In the genomic region with DNA sequence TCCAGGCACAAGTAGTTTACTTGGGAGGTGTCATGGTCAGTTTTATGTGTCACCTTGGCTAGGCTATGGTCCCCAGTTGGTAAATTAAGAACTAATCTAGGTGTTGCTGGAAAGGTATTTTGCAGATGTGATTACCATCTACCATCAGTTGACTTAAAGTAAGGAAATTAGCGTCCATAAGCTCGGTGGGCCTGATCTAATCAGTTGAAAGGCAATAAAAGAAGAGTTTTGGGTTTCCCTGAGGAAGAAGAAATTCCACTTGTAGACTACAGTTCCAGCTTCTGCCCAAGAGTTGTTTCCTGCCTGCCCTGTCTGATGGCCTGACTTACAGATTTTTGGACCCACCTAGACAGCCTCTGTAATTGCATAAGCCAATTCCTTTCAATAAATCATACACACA, we compare ENCODE assay signal across 1 cellular context.
TF ChIP-seq lines count a peak whose summit lies in the region.

No MANE protein-coding gene starts in this region.

TF ChIP-seq in K562, 482 proteins besides CTCF, POLR2A, EP300 and RAD21 (continued from another document):
- TF ChIP-seq, protein P1, sequence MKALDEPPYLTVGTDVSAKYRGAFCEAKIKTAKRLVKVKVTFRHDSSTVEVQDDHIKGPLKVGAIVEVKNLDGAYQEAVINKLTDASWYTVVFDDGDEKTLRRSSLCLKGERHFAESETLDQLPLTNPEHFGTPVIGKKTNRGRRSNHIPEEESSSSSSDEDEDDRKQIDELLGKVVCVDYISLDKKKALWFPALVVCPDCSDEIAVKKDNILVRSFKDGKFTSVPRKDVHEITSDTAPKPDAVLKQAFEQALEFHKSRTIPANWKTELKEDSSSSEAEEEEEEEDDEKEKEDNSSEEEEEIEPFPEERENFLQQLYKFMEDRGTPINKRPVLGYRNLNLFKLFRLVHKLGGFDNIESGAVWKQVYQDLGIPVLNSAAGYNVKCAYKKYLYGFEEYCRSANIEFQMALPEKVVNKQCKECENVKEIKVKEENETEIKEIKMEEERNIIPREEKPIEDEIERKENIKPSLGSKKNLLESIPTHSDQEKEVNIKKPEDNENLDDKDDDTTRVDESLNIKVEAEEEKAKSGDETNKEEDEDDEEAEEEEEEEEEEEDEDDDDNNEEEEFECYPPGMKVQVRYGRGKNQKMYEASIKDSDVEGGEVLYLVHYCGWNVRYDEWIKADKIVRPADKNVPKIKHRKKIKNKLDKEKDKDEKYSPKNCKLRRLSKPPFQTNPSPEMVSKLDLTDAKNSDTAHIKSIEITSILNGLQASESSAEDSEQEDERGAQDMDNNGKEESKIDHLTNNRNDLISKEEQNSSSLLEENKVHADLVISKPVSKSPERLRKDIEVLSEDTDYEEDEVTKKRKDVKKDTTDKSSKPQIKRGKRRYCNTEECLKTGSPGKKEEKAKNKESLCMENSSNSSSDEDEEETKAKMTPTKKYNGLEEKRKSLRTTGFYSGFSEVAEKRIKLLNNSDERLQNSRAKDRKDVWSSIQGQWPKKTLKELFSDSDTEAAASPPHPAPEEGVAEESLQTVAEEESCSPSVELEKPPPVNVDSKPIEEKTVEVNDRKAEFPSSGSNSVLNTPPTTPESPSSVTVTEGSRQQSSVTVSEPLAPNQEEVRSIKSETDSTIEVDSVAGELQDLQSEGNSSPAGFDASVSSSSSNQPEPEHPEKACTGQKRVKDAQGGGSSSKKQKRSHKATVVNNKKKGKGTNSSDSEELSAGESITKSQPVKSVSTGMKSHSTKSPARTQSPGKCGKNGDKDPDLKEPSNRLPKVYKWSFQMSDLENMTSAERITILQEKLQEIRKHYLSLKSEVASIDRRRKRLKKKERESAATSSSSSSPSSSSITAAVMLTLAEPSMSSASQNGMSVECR (CRISPR knock-in tag; IDR thresholded peaks at IDR 0.05) = no peak
- TF ChIP-seq MAFF (IDR thresholded peaks at IDR 0.05; ENCODE audit: low read length) (no peak), BCOR (IDR thresholded peaks at IDR 0.05) (no peak), TRIM24 (IDR thresholded peaks at IDR 0.05) (no peak)
- TF ChIP-seq, protein P2, sequence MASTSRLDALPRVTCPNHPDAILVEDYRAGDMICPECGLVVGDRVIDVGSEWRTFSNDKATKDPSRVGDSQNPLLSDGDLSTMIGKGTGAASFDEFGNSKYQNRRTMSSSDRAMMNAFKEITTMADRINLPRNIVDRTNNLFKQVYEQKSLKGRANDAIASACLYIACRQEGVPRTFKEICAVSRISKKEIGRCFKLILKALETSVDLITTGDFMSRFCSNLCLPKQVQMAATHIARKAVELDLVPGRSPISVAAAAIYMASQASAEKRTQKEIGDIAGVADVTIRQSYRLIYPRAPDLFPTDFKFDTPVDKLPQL (IDR thresholded peaks at IDR 0.05; ENCODE audit: extremely low read depth, insufficient read length) = no peak
TF ChIP-seq in K562: peak in this region for 2.
